In the genomic region with DNA sequence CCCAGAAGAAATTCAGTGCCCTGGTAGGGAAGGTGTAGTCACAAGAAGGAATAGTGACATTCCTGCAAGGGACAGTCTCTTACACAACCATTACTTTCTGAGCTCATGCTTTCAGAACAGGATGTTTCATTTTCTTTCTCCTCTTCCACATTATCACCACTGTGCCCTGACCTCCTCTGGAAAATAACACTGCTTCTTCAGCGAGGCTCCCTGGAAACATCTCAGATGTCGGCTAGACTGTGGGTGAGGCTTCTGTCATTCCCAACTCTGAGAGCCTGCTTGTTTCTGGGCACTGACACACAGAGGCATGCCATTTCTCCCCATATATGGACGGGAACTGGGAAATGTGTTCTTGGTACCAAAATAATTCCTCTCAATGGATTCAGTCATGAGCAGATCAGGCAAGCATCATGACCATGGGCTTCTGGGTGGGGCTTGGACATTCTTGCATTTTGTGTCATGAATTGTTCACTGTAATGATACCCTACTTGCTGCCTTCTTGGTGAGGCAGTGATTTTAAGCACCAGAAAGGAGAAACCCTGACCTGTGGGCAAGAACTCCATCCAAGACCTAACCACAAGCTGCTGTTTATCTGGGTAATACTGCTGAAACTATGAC, we compare ENCODE assay signal across 1 cellular context.
TF ChIP-seq lines count a peak whose summit lies in the region.

No MANE protein-coding gene starts in this region.

TF ChIP-seq in SK-N-SH treated with all-trans-retinoic acid at 6 μM for 48 hours, 23 proteins besides CTCF, POLR2A, EP300 and RAD21 (continued from another document):
- TF ChIP-seq, protein P1, sequence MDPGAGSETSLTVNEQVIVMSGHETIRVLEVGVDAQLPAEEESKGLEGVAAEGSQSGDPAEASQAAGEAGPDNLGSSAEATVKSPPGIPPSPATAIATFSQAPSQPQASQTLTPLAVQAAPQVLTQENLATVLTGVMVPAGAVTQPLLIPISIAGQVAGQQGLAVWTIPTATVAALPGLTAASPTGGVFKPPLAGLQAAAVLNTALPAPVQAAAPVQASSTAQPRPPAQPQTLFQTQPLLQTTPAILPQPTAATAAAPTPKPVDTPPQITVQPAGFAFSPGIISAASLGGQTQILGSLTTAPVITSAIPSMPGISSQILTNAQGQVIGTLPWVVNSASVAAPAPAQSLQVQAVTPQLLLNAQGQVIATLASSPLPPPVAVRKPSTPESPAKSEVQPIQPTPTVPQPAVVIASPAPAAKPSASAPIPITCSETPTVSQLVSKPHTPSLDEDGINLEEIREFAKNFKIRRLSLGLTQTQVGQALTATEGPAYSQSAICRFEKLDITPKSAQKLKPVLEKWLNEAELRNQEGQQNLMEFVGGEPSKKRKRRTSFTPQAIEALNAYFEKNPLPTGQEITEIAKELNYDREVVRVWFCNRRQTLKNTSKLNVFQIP (CRISPR knock-in tag; IDR thresholded peaks at IDR 0.05; ENCODE audit: borderline replicate concordance, low read depth), result no peak
- TF ChIP-seq TOX (CRISPR knock-in tag; IDR thresholded peaks at IDR 0.05; ENCODE audit: borderline replicate concordance) (no peak), ISL1 (CRISPR knock-in tag; IDR thresholded peaks at IDR 0.05) (no peak), ZNF70 (CRISPR knock-in tag; IDR thresholded peaks at IDR 0.05) (no peak), ARNTL (CRISPR knock-in tag; IDR thresholded peaks at IDR 0.05; ENCODE audit: borderline replicate concordance, low read depth) (no peak), GLIS3 (CRISPR knock-in tag; IDR thresholded peaks at IDR 0.05) (no peak), PPARA (CRISPR knock-in tag; IDR thresholded peaks at IDR 0.05; ENCODE audit: borderline replicate concordance) (no peak)
